In the genomic region with DNA sequence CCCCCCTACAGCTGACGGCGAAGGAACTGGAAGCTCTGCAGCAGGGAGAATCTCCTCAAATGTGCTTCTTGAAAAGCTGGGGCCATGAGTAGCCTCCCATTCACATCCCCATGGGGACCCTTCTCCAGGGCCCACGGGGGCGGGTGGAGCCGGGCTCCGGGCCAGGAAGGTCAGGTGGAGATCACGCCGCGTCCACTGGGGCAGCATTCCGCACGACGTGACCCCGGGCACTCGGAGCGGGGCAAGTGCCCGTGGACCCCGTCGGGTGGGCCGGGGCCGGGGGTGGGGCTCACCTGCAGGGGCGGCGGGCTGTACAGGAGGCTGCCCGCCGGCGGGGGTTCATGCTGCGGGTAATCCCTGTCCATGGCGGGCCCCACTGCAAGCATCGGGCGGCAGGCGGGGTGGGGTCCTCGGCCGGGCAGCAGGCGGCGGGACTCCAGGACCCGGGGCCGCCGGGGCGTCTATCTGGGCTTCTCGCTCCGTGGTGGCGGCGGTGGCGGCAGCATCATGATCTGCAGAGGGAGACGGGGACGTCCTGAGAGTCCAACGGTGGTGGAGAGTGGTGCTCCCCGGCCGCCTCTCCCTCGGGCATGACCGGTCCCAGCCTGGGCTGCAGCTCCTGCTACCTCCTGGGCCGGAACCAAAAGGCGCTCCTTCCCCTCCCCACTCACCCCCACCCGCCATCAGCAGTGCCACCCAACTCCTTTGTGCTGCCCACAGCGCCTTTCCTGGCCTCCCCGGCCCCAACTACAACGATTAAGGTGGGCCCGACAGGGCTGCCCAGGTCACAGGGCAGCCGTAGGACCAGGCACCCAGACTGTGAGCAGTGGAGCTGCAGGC, we compare ENCODE assay signal across 1 cellular context.
TF ChIP-seq lines count a peak whose summit lies in the region.

No MANE protein-coding gene starts in this region.

TF ChIP-seq in A549, 52 proteins besides CTCF, POLR2A, EP300 and RAD21:
- TF ChIP-seq MAZ (IDR thresholded peaks at IDR 0.05; ENCODE audit: borderline replicate concordance, low read depth, low read length) (no peak), PHF8 (IDR thresholded peaks at IDR 0.05; ENCODE audit: borderline replicate concordance, low read depth) (no peak), RFX5 (IDR thresholded peaks at IDR 0.05) (no peak), TFCP2L1 (CRISPR knock-in tag; IDR thresholded peaks at IDR 0.05) (no peak), HOXA7 (CRISPR knock-in tag; IDR thresholded peaks at IDR 0.05) (no peak), GATA3 (IDR thresholded peaks at IDR 0.05; ENCODE audit: borderline replicate concordance) (no peak), MYC (IDR thresholded peaks at IDR 0.05; ENCODE audit: borderline replicate concordance, low read length) (no peak), MAFK (IDR thresholded peaks at IDR 0.05; ENCODE audit: partially characterized antibody) (no peak), CBX2 (IDR thresholded peaks at IDR 0.05; ENCODE audit: borderline replicate concordance, low read depth) (no peak), NFE2L2 (conservative IDR thresholded peaks at IDR 0.05; ENCODE audit: low read length) (no peak), BHLHE40 (IDR thresholded peaks at IDR 0.05; ENCODE audit: low read depth, low read length) (no peak), HEYL (CRISPR knock-in tag; IDR thresholded peaks at IDR 0.05) (no peak), CBX8 (IDR thresholded peaks at IDR 0.05) (no peak), EHF (CRISPR knock-in tag; IDR thresholded peaks at IDR 0.05) (no peak), RCOR1 (IDR thresholded peaks at IDR 0.05; ENCODE audit: low read depth, low read length) (no peak)
- TF ChIP-seq, protein P1, sequence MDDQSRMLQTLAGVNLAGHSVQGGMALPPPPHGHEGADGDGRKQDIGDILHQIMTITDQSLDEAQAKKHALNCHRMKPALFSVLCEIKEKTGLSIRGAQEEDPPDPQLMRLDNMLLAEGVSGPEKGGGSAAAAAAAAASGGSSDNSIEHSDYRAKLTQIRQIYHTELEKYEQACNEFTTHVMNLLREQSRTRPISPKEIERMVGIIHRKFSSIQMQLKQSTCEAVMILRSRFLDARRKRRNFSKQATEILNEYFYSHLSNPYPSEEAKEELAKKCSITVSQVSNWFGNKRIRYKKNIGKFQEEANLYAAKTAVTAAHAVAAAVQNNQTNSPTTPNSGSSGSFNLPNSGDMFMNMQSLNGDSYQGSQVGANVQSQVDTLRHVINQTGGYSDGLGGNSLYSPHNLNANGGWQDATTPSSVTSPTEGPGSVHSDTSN (IDR thresholded peaks at IDR 0.05), result no peak
- TF ChIP-seq, protein P2, sequence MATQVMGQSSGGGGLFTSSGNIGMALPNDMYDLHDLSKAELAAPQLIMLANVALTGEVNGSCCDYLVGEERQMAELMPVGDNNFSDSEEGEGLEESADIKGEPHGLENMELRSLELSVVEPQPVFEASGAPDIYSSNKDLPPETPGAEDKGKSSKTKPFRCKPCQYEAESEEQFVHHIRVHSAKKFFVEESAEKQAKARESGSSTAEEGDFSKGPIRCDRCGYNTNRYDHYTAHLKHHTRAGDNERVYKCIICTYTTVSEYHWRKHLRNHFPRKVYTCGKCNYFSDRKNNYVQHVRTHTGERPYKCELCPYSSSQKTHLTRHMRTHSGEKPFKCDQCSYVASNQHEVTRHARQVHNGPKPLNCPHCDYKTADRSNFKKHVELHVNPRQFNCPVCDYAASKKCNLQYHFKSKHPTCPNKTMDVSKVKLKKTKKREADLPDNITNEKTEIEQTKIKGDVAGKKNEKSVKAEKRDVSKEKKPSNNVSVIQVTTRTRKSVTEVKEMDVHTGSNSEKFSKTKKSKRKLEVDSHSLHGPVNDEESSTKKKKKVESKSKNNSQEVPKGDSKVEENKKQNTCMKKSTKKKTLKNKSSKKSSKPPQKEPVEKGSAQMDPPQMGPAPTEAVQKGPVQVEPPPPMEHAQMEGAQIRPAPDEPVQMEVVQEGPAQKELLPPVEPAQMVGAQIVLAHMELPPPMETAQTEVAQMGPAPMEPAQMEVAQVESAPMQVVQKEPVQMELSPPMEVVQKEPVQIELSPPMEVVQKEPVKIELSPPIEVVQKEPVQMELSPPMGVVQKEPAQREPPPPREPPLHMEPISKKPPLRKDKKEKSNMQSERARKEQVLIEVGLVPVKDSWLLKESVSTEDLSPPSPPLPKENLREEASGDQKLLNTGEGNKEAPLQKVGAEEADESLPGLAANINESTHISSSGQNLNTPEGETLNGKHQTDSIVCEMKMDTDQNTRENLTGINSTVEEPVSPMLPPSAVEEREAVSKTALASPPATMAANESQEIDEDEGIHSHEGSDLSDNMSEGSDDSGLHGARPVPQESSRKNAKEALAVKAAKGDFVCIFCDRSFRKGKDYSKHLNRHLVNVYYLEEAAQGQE (IDR thresholded peaks at IDR 0.05), result no peak
- TF ChIP-seq, protein P3, sequence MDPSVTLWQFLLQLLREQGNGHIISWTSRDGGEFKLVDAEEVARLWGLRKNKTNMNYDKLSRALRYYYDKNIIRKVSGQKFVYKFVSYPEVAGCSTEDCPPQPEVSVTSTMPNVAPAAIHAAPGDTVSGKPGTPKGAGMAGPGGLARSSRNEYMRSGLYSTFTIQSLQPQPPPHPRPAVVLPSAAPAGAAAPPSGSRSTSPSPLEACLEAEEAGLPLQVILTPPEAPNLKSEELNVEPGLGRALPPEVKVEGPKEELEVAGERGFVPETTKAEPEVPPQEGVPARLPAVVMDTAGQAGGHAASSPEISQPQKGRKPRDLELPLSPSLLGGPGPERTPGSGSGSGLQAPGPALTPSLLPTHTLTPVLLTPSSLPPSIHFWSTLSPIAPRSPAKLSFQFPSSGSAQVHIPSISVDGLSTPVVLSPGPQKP (IDR thresholded peaks at IDR 0.05; ENCODE audit: low read depth, low read length), result no peak
